14 cellular contexts compared by ENCODE assay signal in genomic region chr5:56313004-56313531, GRCh38.
"Had no signal": no experiment of that assay in that cellular context is flagged by ENCODE, and none has a peak within 500 bp of the region (broad histone marks: within the 10 kb centered on the region; RNA-seq: fewer than 3 reads in every experiment).

No MANE protein-coding gene starts in this region.

- H3K4me1 Mint-ChIP-seq: neural progenitor cell had no signal

- H3K27me3 Mint-ChIP-seq: activated naive CD8-positive, alpha-beta T cell treated with anti-CD3 and anti-CD28 coated beads for 36 hours; memory B cell; stimulated activated naive CD8-positive, alpha-beta T cell treated with anti-CD3 and anti-CD28 coated beads, Interleukin-15, Interleukin-2, amounts not matched to agents 100 ng/mL and 50 ng/mL, for 24 hours had no signal

- DNase-seq: activated CD8-positive, alpha-beta memory T cell treated with anti-CD3 and anti-CD28 coated beads, Interleukin-2, amount 50 U/mL, for 4 hours; activated naive CD8-positive, alpha-beta T cell treated with anti-CD3 and anti-CD28 coated beads for 36 hours; amniotic stem cell; effector memory CD8-positive, alpha-beta T cell; esophagus squamous epithelium; heart right ventricle; left ventricle myocardium inferior; mucosa of descending colon; naive B cell; T-helper 2 cell had no signal

- H3K36me3 Mint-ChIP-seq: memory B cell, neural progenitor cell had no signal

- H3K4me3 Mint-ChIP-seq: activated naive CD8-positive, alpha-beta T cell treated with anti-CD3 and anti-CD28 coated beads for 36 hours; effector memory CD8-positive, alpha-beta T cell; memory B cell; neural progenitor cell; stimulated activated naive CD8-positive, alpha-beta T cell treated with anti-CD3 and anti-CD28 coated beads, Interleukin-15, Interleukin-2, amounts not matched to agents 100 ng/mL and 50 ng/mL, for 24 hours had no signal

- ATAC-seq: effector memory CD8-positive, alpha-beta T cell; heart right ventricle; mucosa of descending colon had no signal

- H3K9me3 Mint-ChIP-seq: activated naive CD8-positive, alpha-beta T cell treated with anti-CD3 and anti-CD28 coated beads for 36 hours; activated T-helper 2 cell treated with anti-CD3 and anti-CD28 coated beads, Interferon-gamma antibody, Interleukin-2, Interleukin-4, amounts not matched to agents 10 μg/mL and 5 μg/mL and 100 μg/mL, durations not matched to agents 14 hours and 24 hours and 36 hours; effector memory CD8-positive, alpha-beta T cell; memory B cell; stimulated activated naive CD8-positive, alpha-beta T cell treated with anti-CD3 and anti-CD28 coated beads, Interleukin-15, Interleukin-2, amounts not matched to agents 100 ng/mL and 50 ng/mL, for 24 hours had no signal

- H3K27ac Mint-ChIP-seq: activated naive CD8-positive, alpha-beta T cell treated with anti-CD3 and anti-CD28 coated beads for 36 hours; activated T-helper 2 cell treated with anti-CD3 and anti-CD28 coated beads, Interferon-gamma antibody, Interleukin-2, Interleukin-4, amounts not matched to agents 10 μg/mL and 5 μg/mL and 100 μg/mL, durations not matched to agents 14 hours and 24 hours and 36 hours; effector memory CD8-positive, alpha-beta T cell; neural progenitor cell; stimulated activated naive CD8-positive, alpha-beta T cell treated with anti-CD3 and anti-CD28 coated beads, Interleukin-15, Interleukin-2, amounts not matched to agents 100 ng/mL and 50 ng/mL, for 24 hours had no signal
